ENCODE assay signal across 3 cellular contexts in genomic region chr2:46684661-46685060, GRCh38.
TF ChIP-seq lines count a peak whose summit lies in the region.

No MANE protein-coding gene starts in this region.

TF ChIP-seq in A549, 52 proteins besides CTCF, POLR2A, EP300 and RAD21:
- no peak for TF ChIP-seq MAFK (IDR thresholded peaks at IDR 0.05; ENCODE audit: partially characterized antibody)
- no peak for TF ChIP-seq ZSCAN20 (CRISPR knock-in tag; IDR thresholded peaks at IDR 0.05)
- no peak for TF ChIP-seq TP53 (CRISPR knock-in tag; IDR thresholded peaks at IDR 0.05)
- TF ChIP-seq, protein P1, sequence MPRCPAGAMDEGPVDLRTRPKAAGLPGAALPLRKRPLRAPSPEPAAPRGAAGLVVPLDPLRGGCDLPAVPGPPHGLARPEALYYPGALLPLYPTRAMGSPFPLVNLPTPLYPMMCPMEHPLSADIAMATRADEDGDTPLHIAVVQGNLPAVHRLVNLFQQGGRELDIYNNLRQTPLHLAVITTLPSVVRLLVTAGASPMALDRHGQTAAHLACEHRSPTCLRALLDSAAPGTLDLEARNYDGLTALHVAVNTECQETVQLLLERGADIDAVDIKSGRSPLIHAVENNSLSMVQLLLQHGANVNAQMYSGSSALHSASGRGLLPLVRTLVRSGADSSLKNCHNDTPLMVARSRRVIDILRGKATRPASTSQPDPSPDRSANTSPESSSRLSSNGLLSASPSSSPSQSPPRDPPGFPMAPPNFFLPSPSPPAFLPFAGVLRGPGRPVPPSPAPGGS (IDR thresholded peaks at IDR 0.05), result no peak
- no peak for TF ChIP-seq MAZ (IDR thresholded peaks at IDR 0.05; ENCODE audit: borderline replicate concordance, low read depth, low read length)
- no peak for TF ChIP-seq ESRRA (IDR thresholded peaks at IDR 0.05; ENCODE audit: borderline replicate concordance, low read length)
- no peak for TF ChIP-seq NFE2L2 (conservative IDR thresholded peaks at IDR 0.05; ENCODE audit: low read length)
- no peak for TF ChIP-seq HOXB13 (CRISPR knock-in tag; IDR thresholded peaks at IDR 0.05; ENCODE audit: low read depth)

TF ChIP-seq in IMR-90, 13 proteins besides CTCF, POLR2A, EP300 and RAD21:
- TF ChIP-seq CEBPB (IDR thresholded peaks at IDR 0.05; ENCODE audit: low read depth, low read length) (no peak), NFE2L2 (IDR thresholded peaks at IDR 0.05; ENCODE audit: low read depth, low read length) (no peak), BHLHE40 (IDR thresholded peaks at IDR 0.05; ENCODE audit: low read depth, low read length) (no peak), MAZ (IDR thresholded peaks at IDR 0.05; ENCODE audit: borderline replicate concordance, low read depth, low read length) (no peak), RCOR1 (IDR thresholded peaks at IDR 0.05; ENCODE audit: insufficient replicate concordance, low read length) (no peak), MAFK (IDR thresholded peaks at IDR 0.05; ENCODE audit: low read depth, low read length) (no peak)
- TF ChIP-seq, protein P2, sequence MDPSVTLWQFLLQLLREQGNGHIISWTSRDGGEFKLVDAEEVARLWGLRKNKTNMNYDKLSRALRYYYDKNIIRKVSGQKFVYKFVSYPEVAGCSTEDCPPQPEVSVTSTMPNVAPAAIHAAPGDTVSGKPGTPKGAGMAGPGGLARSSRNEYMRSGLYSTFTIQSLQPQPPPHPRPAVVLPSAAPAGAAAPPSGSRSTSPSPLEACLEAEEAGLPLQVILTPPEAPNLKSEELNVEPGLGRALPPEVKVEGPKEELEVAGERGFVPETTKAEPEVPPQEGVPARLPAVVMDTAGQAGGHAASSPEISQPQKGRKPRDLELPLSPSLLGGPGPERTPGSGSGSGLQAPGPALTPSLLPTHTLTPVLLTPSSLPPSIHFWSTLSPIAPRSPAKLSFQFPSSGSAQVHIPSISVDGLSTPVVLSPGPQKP (IDR thresholded peaks at IDR 0.05; ENCODE audit: borderline replicate concordance, low read depth, low read length), result no peak

TF ChIP-seq in endothelial cell of umbilical vein, 7 proteins besides CTCF, POLR2A, EP300 and RAD21:
- TF ChIP-seq GATA2 (IDR thresholded peaks at IDR 0.05; ENCODE audit: insufficient read depth, insufficient read length, low read depth, low read length) (no peak), MYC (IDR thresholded peaks at IDR 0.05; ENCODE audit: low read depth, low read length) (no peak), MAX (IDR thresholded peaks at IDR 0.05; ENCODE audit: insufficient read depth, insufficient read length) (no peak), JUN (IDR thresholded peaks at IDR 0.05; ENCODE audit: borderline replicate concordance, insufficient read depth, insufficient read length, low read depth) (no peak), EZH2 (IDR thresholded peaks at IDR 0.05; ENCODE audit: borderline replicate concordance, low read depth, low read length, severe bottlenecking) (no peak), POLR2AphosphoS5 (IDR thresholded peaks at IDR 0.05; ENCODE audit: insufficient read depth, low read depth, low read length) (no peak), FOS (IDR thresholded peaks at IDR 0.05; ENCODE audit: borderline replicate concordance, insufficient read depth, low read length) (no peak)
